Comparison of ENCODE assay signal across 8 cellular contexts in genomic region chr11:63838682-63839507, GRCh38. TPM values are rescaled to one million over a fixed set of nuclear protein-coding genes. Genes with fewer than 3 reads are reported as not detected.
DNase-seq lines count a peak whose midpoint lies in the region; ATAC-seq, FAIRE-seq and TF ChIP-seq lines count a peak whose summit lies in the region.

TSS of gene MARK2 (plus strand) at chr11:63839110. CDS start at chr11:63839507, 397 bp downstream.

- H3K9me3 ChIP-seq in pancreas = no peaks in the 10 kb centered on the region
- H3K9me3 ChIP-seq in tibial artery = no peaks in the 10 kb centered on the region

- TF ChIP-seq CTCF in GM12865 (IDR thresholded peaks at IDR 0.05; ENCODE audit: insufficient read depth, low read depth, low read length, missing control alignments) (no peak), pancreas (IDR thresholded peaks at IDR 0.05) (no peak), tibial artery (IDR thresholded peaks at IDR 0.05) (no peak)

- H3K36me3 ChIP-seq in pancreas (no peaks in the 10 kb centered on the region), tibial artery (peaks cover 0 to 9% (median 0%) of the 10 kb centered on the region in 3 donors)

- H3K27me3 Mint-ChIP-seq in activated naive CD8-positive, alpha-beta T cell treated with anti-CD3 and anti-CD28 coated beads, Interleukin-2, amount 50 U/mL, for 24 hours = no peaks in the 10 kb centered on the region

- intact Hi-C loops in Right ventricle myocardium inferior (cut with DNase I) = loop anchor here (1.0 kb wide), 2 partner anchors 78 to 135 kb away; partner anchors contain the start of genes COX8A and RCOR2
- intact Hi-C loops in pancreas (cut with DNase I) = loop anchor here in 2 of 3 donors (5.0 to 10.0 kb wide), 4 partner anchors 33 to 108 kb away; partner anchors contain the start of gene ZFTA (in 1 of the 2)
- intact Hi-C loops in tibial artery (cut with DNase I; ENCODE audit: low total_unique reads) = loop anchor here (2.0 to 10.0 kb wide), 3 partner anchors 33 to 316 kb away; partner anchors contain the start of gene ZFTA

- H3K4me1 Mint-ChIP-seq in activated naive CD8-positive, alpha-beta T cell treated with anti-CD3 and anti-CD28 coated beads, Interleukin-2, amount 50 U/mL, for 24 hours = peaks cover 51% of the 10 kb centered on the region

- peak within 1 kb of the TSS; percentile 92 for H3K4me3 Mint-ChIP-seq in activated naive CD8-positive, alpha-beta T cell treated with anti-CD3 and anti-CD28 coated beads, Interleukin-2, amount 50 U/mL, for 24 hours

- H3K27ac Mint-ChIP-seq in activated naive CD8-positive, alpha-beta T cell treated with anti-CD3 and anti-CD28 coated beads, Interleukin-2, amount 50 U/mL, for 24 hours = peak within 1 kb of the TSS; percentile 88

- ATAC-seq in HG02763 (IDR thresholded peaks at IDR 0.05; ENCODE audit: unreplicated experiment) (peak; percentile 73), Right ventricle myocardium inferior (peak; percentile 93), pancreas (peak; percentile 82 to 92 (median 88))
- ATAC-seq in activated naive CD8-positive, alpha-beta T cell treated with anti-CD3 and anti-CD28 coated beads, Interleukin-2, amount 50 U/mL, for 24 hours = peak; percentile 86

- H3K27me3 ChIP-seq in pancreas = no peaks in the 10 kb centered on the region
- no peaks in the 10 kb centered on the region for H3K27me3 ChIP-seq in tibial artery

- peak; percentile 99 for DNase-seq in GM12865 (ENCODE audit: low read depth)
- DNase-seq in NCI-H1417 treated with DMSO at 0.1 percent for 48 hours (lab: John Stamatoyannopoulos, UW) = peak; percentile 98
- peak; percentile 98 for DNase-seq in SW480 (ENCODE audit: low spot score)
- peak; percentile 100 for DNase-seq in activated naive CD8-positive, alpha-beta T cell treated with anti-CD3 and anti-CD28 coated beads, Interleukin-2, amount 50 U/mL, for 24 hours
- peak; percentile 97 for DNase-seq in Right ventricle myocardium inferior (ENCODE audit: missing footprints)
- peak; percentile 97 to 100 (median 99) for DNase-seq in pancreas
- peak; percentile 96 to 98 for DNase-seq in tibial artery

- H3K4me1 ChIP-seq in pancreas = peaks cover 19 to 44% (median 37%) of the 10 kb centered on the region in 3 donors
- peaks cover 0 to 47% (median 35%) of the 10 kb centered on the region in 4 donors for H3K4me1 ChIP-seq in tibial artery

- peak within 1 kb of the TSS; percentile 59 to 85 (median 72) for H3K27ac ChIP-seq in pancreas
- peak within 1 kb of the TSS; percentile 77 to 90 for H3K27ac ChIP-seq in tibial artery

- H3K36me3 Mint-ChIP-seq in activated naive CD8-positive, alpha-beta T cell treated with anti-CD3 and anti-CD28 coated beads, Interleukin-2, amount 50 U/mL, for 24 hours (ENCODE audit: low read depth) = peaks cover 8% of the 10 kb centered on the region

- H3K4me3 ChIP-seq in GM12865 (ENCODE audit: low read depth, low read length) (peak within 1 kb of the TSS; percentile 71), pancreas (peak within 1 kb of the TSS; percentile 58 to 89 (median 79)), tibial artery (peak within 1 kb of the TSS; percentile 77 to 95)

- FAIRE-seq in pancreas (lab: Jason Lieb, UNC) = peak; percentile 87

- WGBS in pancreas, 2 donors = 0 to 1% methylated on average over 58 to 99 of the region's 99 CpGs

- H3K9me3 Mint-ChIP-seq in activated naive CD8-positive, alpha-beta T cell treated with anti-CD3 and anti-CD28 coated beads, Interleukin-2, amount 50 U/mL, for 24 hours = no peaks in the 10 kb centered on the region

RNA-seq across cellular contexts. Expression of gene MARK2, which starts in this region (rescaled TPM):
- 37.4 TPM for total RNA-seq in Right ventricle myocardium inferior
- total RNA-seq in pancreas = 10 to 100 TPM; 19.0 to 30.8 (median 21.5) TPM
- 10 to 100 TPM; 11.7 to 21.0 TPM for polyA plus RNA-seq in pancreas

Comparison
In these comparisons a context has a peak if more than half of its experiments do, and no peak if none do; other contexts are left out.
1. Peak in every context shown above with its lines: DNase-seq, ATAC-seq, H3K4me3 ChIP-seq and H3K27ac ChIP-seq.